In genomic region chr1:185526318-185527307, GRCh38 we compare ENCODE assay signal across 15 cellular contexts.
DNase-seq lines count a peak whose midpoint lies in the region; ATAC-seq and TF ChIP-seq lines count a peak whose summit lies in the region.
"Had no signal": no experiment of that assay in that cellular context is flagged by ENCODE, and none has a peak within 500 bp of the region (broad histone marks: within the 10 kb centered on the region; RNA-seq: fewer than 3 reads in every experiment).

No MANE protein-coding gene starts in this region.

- TF ChIP-seq CTCF in HEK293 (tag by site-specific recombination; IDR thresholded peaks at IDR 0.05) (no peak), thyroid gland (IDR thresholded peaks at IDR 0.05) (no peak), coronary artery (IDR thresholded peaks at IDR 0.05) (no peak), endodermal cell (conservative IDR thresholded peaks at IDR 0.05) (no peak)

- POLR2A ChIA-PET in HEK293 (lab: Yijun Ruan, JAX): no interaction called here

- no peak overlapping the region for H3K27ac ChIP-seq in HEK293 (ENCODE audit: extremely low read depth, low read depth, low read length)
- no peak overlapping the region for H3K27ac ChIP-seq in thyroid gland
- H3K27ac ChIP-seq in coronary artery: no peak overlapping the region
- no peak overlapping the region for H3K27ac ChIP-seq in endodermal cell (ENCODE audit: low read depth, low read length)
- H3K27ac ChIP-seq: cardiac muscle cell, SK-N-MC had no signal

- CTCF ChIA-PET in HEK293 (lab: Yijun Ruan, JAX): no interaction called here

- H3K9me3 ChIP-seq in HEK293 (ENCODE audit: control insufficient read depth, insufficient read depth, low read depth, low read length) (no peaks in the 10 kb centered on the region), thyroid gland (no peaks in the 10 kb centered on the region), endodermal cell (ENCODE audit: control insufficient read depth, low read length) (peaks cover 25% of the 10 kb centered on the region)
- H3K9me3 ChIP-seq: spleen had no signal

- peak; percentile 99 for ATAC-seq in GM19023 (IDR thresholded peaks at IDR 0.05; ENCODE audit: unreplicated experiment)
- ATAC-seq in HG03432 (IDR thresholded peaks at IDR 0.05; ENCODE audit: unreplicated experiment): peak; percentile 100
- peak; percentile 100 for ATAC-seq in naive B cell (ENCODE audit: low read depth in 2 of 2)

- H3K4me1 ChIP-seq in HEK293 (ENCODE audit: control insufficient read depth, insufficient read depth, low read length): no peaks in the 10 kb centered on the region
- H3K4me1 ChIP-seq in thyroid gland: no peaks in the 10 kb centered on the region
- H3K4me1 ChIP-seq in endodermal cell (ENCODE audit: control insufficient read depth, insufficient read depth, low read length): no peaks in the 10 kb centered on the region

- H3K27me3 ChIP-seq in thyroid gland (no peaks in the 10 kb centered on the region), endodermal cell (ENCODE audit: control insufficient read depth, insufficient read depth, low read length, poor library complexity, severe bottlenecking) (no peaks in the 10 kb centered on the region)
- H3K27me3 ChIP-seq: cardiac muscle cell, spleen had no signal

- intact Hi-C loops in thyroid gland (cut with DNase I): no loop called here

- DNase-seq in naive B cell (peak; percentile 51), thyroid gland (no peak), coronary artery (ENCODE audit: low spot score) (no peak), endodermal cell (no peak), pons (ENCODE audit: low spot score) (no peak)
- DNase-seq: activated T-cell treated with anti-CD3 and anti-CD28 coated beads for 4 hours, DMS53, NCI-H2081 treated with DMSO at 0.1 percent for 48 hours, spleen, substantia nigra had no signal

- H3K4me3 ChIP-seq in HEK293 (ENCODE audit: low read depth, low read length) (no peak overlapping the region), thyroid gland (replicated peaks in 1 of 3) (no peak overlapping the region), coronary artery (no peak overlapping the region), endodermal cell (ENCODE audit: low read length) (no peak overlapping the region)
- H3K4me3 ChIP-seq: cardiac muscle cell, SK-N-MC, spleen had no signal

- H3K36me3 ChIP-seq in HEK293 (ENCODE audit: control insufficient read depth in 2 of 2, insufficient read depth in 1 of 2, low read length in 2 of 2) (no peaks in the 10 kb centered on the region), thyroid gland (no peaks in the 10 kb centered on the region), endodermal cell (ENCODE audit: control insufficient read depth, insufficient read depth, low read length) (no peaks in the 10 kb centered on the region)
- H3K36me3 ChIP-seq: cardiac muscle cell, spleen had no signal

- no peak for TF ChIP-seq POLR2A in thyroid gland (IDR thresholded peaks at IDR 0.05)

- H3K9ac ChIP-seq in endodermal cell (ENCODE audit: extremely low read depth, low read length, poor library complexity, severe bottlenecking): no peak overlapping the region

- no peaks in the 10 kb centered on the region for H3K27me3 Mint-ChIP-seq in naive B cell
- no peaks in the 10 kb centered on the region for H3K27me3 Mint-ChIP-seq in endodermal cell (ENCODE audit: insufficient read depth)

- H3K27ac Mint-ChIP-seq in naive B cell (peak overlapping the region in 4 of 6 donors; percentile 12 to 89 (median 30)), endodermal cell (no peak overlapping the region)

- H3K4me3 Mint-ChIP-seq in naive B cell (peak overlapping the region in 3 of 8 donors; percentile 37 to 57 (median 44)), endodermal cell (no peak overlapping the region)

- 89 to 91% methylated on average over 1 of the region's 1 CpG for WGBS in thyroid gland, 2 donors
- WGBS in endodermal cell (ENCODE audit: insufficient coverage in 1 of 2, insufficient read length in 1 of 2), 2 experiments: 88 to 100% methylated on average over 1 of the region's 1 CpG

- peaks cover 0 to 3% (median 0%) of the 10 kb centered on the region in 7 donors for H3K9me3 Mint-ChIP-seq in naive B cell
- H3K9me3 Mint-ChIP-seq in endodermal cell: peaks cover 23% of the 10 kb centered on the region

- H3K4me1 Mint-ChIP-seq in naive B cell (peaks cover 14 to 18% (median 17%) of the 10 kb centered on the region in 3 donors), endodermal cell (no peaks in the 10 kb centered on the region)

- no peaks in the 10 kb centered on the region for H3K36me3 Mint-ChIP-seq in naive B cell
- H3K36me3 Mint-ChIP-seq in endodermal cell (ENCODE audit: low read depth): peaks cover 5% of the 10 kb centered on the region

TF ChIP-seq in HEK293, 187 proteins besides CTCF, POLR2A, EP300 and RAD21:
- TF ChIP-seq ZNF510 (tag by site-specific recombination; IDR thresholded peaks at IDR 0.05; ENCODE audit: insufficient replicate concordance) (peak; percentile 16), RBAK (tag by site-specific recombination; IDR thresholded peaks at IDR 0.05) (no peak), SP2 (tag by site-specific recombination; IDR thresholded peaks at IDR 0.05) (no peak), ZNF660 (tag by site-specific recombination; IDR thresholded peaks at IDR 0.05) (no peak)
